23 cellular contexts compared by ENCODE assay signal in the genomic region with DNA sequence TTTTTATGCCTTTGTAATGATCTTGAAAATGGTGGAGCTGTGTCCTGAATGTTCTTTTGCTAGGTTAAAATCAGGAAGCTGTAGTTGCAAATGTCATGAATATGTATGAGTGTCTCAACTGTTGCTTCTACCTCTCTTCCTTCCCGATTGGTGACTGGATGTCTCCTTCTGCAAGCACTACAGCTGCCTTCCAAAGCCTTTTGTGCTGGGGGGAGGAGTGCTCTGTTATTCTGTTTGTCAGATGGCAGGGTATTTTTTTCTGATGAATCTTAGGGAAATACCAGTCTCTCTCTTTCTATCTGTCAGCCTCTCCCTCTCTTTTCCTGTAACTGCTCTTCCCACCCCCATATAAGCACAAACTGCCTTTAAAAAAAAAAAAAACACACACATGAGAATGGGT.
DNase-seq lines count a peak whose midpoint lies in the region; ATAC-seq and TF ChIP-seq lines count a peak whose summit lies in the region.
"Had no signal": no experiment of that assay in that cellular context is flagged by ENCODE, and none has a peak within 500 bp of the region (broad histone marks: within the 10 kb centered on the region; RNA-seq: fewer than 3 reads in every experiment).

No MANE protein-coding gene starts in this region.

- H3K27ac ChIP-seq in neuronal stem cell (replicated peaks; ENCODE audit: low read length) = no peak overlapping the region
- H3K27ac ChIP-seq in upper lobe of left lung = no peak overlapping the region
- H3K27ac ChIP-seq: colonic mucosa, esophagus squamous epithelium, SJSA1, thoracic aorta had no signal

- H3K14ac ChIP-seq in neuronal stem cell (ENCODE audit: low read length) = no peak overlapping the region

- no peak overlapping the region for H3K23ac ChIP-seq in neuronal stem cell (ENCODE audit: low read depth, low read length, poor library complexity)

- H4K8ac ChIP-seq in neuronal stem cell (ENCODE audit: low read depth, low read length) = no peak overlapping the region

- no CpG with 5 or more reads among the region's 1 CpG for WGBS in neuronal stem cell (ENCODE audit: extremely low coverage in 2 of 2, insufficient read length in 2 of 2, insufficient replicate concordance in 1 of 2), 2 donors
- WGBS in upper lobe of left lung, 2 donors = 31 to 54% methylated on average over 1 of the region's 1 CpG

- peak overlapping the region; percentile 15 for H3K4me3 Mint-ChIP-seq in natural killer cell treated with Interleukin-12 subunit alpha and Interleukin-12 subunit beta and Interleukin-15 and Interleukin-18, amount 100 ng/mL, for 72 hours
- no peak overlapping the region for H3K4me3 Mint-ChIP-seq in natural killer cell
- H3K4me3 Mint-ChIP-seq in stimulated activated memory B cell treated with anti-CD40 and anti-IgM and Interleukin-4, amounts not matched to agents 10 μg/mL and 1 μg/mL and 100 μg/mL, for 72 hours = no peak overlapping the region
- H3K4me3 Mint-ChIP-seq: activated CD4-positive, alpha-beta T cell treated with anti-CD3 and anti-CD28 coated beads for 36 hours; mesothelial cell of epicardium; naive thymus-derived CD4-positive, alpha-beta T cell; T-helper 1 cell treated with Interleukin-12 subunit alpha and Interleukin-12 subunit beta and Interleukin-4 antibody, amounts not matched to agents 30 μg/mL and 1 μg/mL, for 36 hours had no signal

- H2BK5ac ChIP-seq in neuronal stem cell (ENCODE audit: low read length) = no peak overlapping the region

- H3K36me3 ChIP-seq in neuronal stem cell (replicated peaks in 1 of 2; ENCODE audit: control insufficient read depth in 2 of 2, insufficient read depth in 2 of 2, low read length in 2 of 2) (no peaks in the 10 kb centered on the region), upper lobe of left lung (no peaks in the 10 kb centered on the region)
- H3K36me3 ChIP-seq: colonic mucosa, esophagus squamous epithelium, SJSA1, thoracic aorta had no signal

- H3K36me3 Mint-ChIP-seq in natural killer cell treated with Interleukin-12 subunit alpha and Interleukin-12 subunit beta and Interleukin-15 and Interleukin-18, amount 100 ng/mL, for 72 hours = peaks cover 12% of the 10 kb centered on the region
- H3K36me3 Mint-ChIP-seq in natural killer cell = no peaks in the 10 kb centered on the region
- no peaks in the 10 kb centered on the region for H3K36me3 Mint-ChIP-seq in stimulated activated memory B cell treated with anti-CD40 and anti-IgM and Interleukin-4, amounts not matched to agents 10 μg/mL and 1 μg/mL and 100 μg/mL, for 72 hours
- H3K36me3 Mint-ChIP-seq: mesothelial cell of epicardium; naive thymus-derived CD4-positive, alpha-beta T cell had no signal

- no peaks in the 10 kb centered on the region for H3K9me3 Mint-ChIP-seq in natural killer cell treated with Interleukin-12 subunit alpha and Interleukin-12 subunit beta and Interleukin-15 and Interleukin-18, amount 100 ng/mL, for 72 hours
- peaks cover 6 to 19% of the 10 kb centered on the region in 2 donors for H3K9me3 Mint-ChIP-seq in natural killer cell
- H3K9me3 Mint-ChIP-seq in stimulated activated memory B cell treated with anti-CD40 and anti-IgM and Interleukin-4, amounts not matched to agents 10 μg/mL and 1 μg/mL and 100 μg/mL, for 72 hours = no peaks in the 10 kb centered on the region
- H3K9me3 Mint-ChIP-seq: mesothelial cell of epicardium; T-helper 1 cell treated with Interleukin-12 subunit alpha and Interleukin-12 subunit beta and Interleukin-4 antibody, amounts not matched to agents 30 μg/mL and 1 μg/mL, for 36 hours had no signal

- TF ChIP-seq CTCF in natural killer cell (IDR thresholded peaks at IDR 0.05) = no peak
- TF ChIP-seq CTCF in upper lobe of left lung (IDR thresholded peaks at IDR 0.05) = no peak

- peak overlapping the region; percentile 56 for H2AFZ ChIP-seq in neuronal stem cell (ENCODE audit: low read length)

- no peak overlapping the region for H2BK12ac ChIP-seq in neuronal stem cell (ENCODE audit: low read length)

- H3K79me1 ChIP-seq in neuronal stem cell (ENCODE audit: low read depth, low read length) = no peaks in the 10 kb centered on the region

- H3K27me3 Mint-ChIP-seq in natural killer cell treated with Interleukin-12 subunit alpha and Interleukin-12 subunit beta and Interleukin-15 and Interleukin-18, amount 100 ng/mL, for 72 hours = peaks cover 0 to 5% of the 10 kb centered on the region in 2 donors
- no peaks in the 10 kb centered on the region for H3K27me3 Mint-ChIP-seq in natural killer cell (ENCODE audit: low read depth in 2 of 2)
- peaks cover 38% of the 10 kb centered on the region for H3K27me3 Mint-ChIP-seq in stimulated activated memory B cell treated with anti-CD40 and anti-IgM and Interleukin-4, amounts not matched to agents 10 μg/mL and 1 μg/mL and 100 μg/mL, for 72 hours

- no peak overlapping the region for H3K18ac ChIP-seq in neuronal stem cell (ENCODE audit: low read length)

- DNase-seq in natural killer cell treated with Interleukin-12 subunit alpha and Interleukin-12 subunit beta and Interleukin-15 and Interleukin-18, amount 100 ng/mL, for 72 hours (ENCODE audit: low spot score) = no peak
- DNase-seq in natural killer cell (no peak), NCI-H146 (lab: John Stamatoyannopoulos, UW) (peak; percentile 74), SHP77 (lab: John Stamatoyannopoulos, UW) (peak; percentile 73 to 74), neuronal stem cell (ENCODE audit: low spot score) (no peak), upper lobe of left lung (no peak), glomerular visceral epithelial cell (ENCODE audit: extremely low spot score) (no peak)
- DNase-seq: activated CD4-positive, alpha-beta T cell treated with anti-CD3 and anti-CD28 coated beads for 36 hours; activated T-cell treated with anti-CD3 and anti-CD28 coated beads, Interleukin-2, amount 50 U/mL, for 1 hour; colonic mucosa; esophagus squamous epithelium; hippocampal formation; Karpas-422; left ventricle myocardium superior; naive thymus-derived CD4-positive, alpha-beta T cell; NCI-H1930; NCI-H446 had no signal

- H3K4ac ChIP-seq in neuronal stem cell (ENCODE audit: low read length) = no peak overlapping the region

- no peak overlapping the region for H2BK15ac ChIP-seq in neuronal stem cell (ENCODE audit: low read length)

- H4K91ac ChIP-seq in neuronal stem cell (ENCODE audit: low read depth, low read length, poor library complexity) = no peak overlapping the region

- no peak for ATAC-seq in natural killer cell treated with Interleukin-12 subunit alpha and Interleukin-12 subunit beta and Interleukin-15 and Interleukin-18, amount 100 ng/mL, for 72 hours
- ATAC-seq in natural killer cell (no peak), upper lobe of left lung (ENCODE audit: low FRiP score in 2 of 2) (no peak)
- ATAC-seq in stimulated activated memory B cell treated with anti-CD40 and anti-IgM and Interleukin-4, amounts not matched to agents 10 μg/mL and 1 μg/mL and 100 μg/mL, for 72 hours = no peak
- ATAC-seq: activated CD4-positive, alpha-beta T cell treated with anti-CD3 and anti-CD28 coated beads for 36 hours; left ventricle myocardium superior; naive thymus-derived CD4-positive, alpha-beta T cell had no signal

- H2BK120ac ChIP-seq in neuronal stem cell (ENCODE audit: low read depth, low read length) = no peak overlapping the region

- peaks cover 7 to 10% of the 10 kb centered on the region in 2 donors for H3K4me1 ChIP-seq in neuronal stem cell (ENCODE audit: control insufficient read depth in 2 of 2, insufficient read depth in 1 of 2, low read depth in 1 of 2, low read length in 2 of 2)
- H3K4me1 ChIP-seq in upper lobe of left lung = no peaks in the 10 kb centered on the region
- H3K4me1 ChIP-seq: colonic mucosa, esophagus squamous epithelium, SJSA1 had no signal

- no peak for TF ChIP-seq POLR2A in upper lobe of left lung (IDR thresholded peaks at IDR 0.05)

- H3K9me3 ChIP-seq in neuronal stem cell (replicated peaks in 1 of 2; ENCODE audit: control insufficient read depth in 2 of 2, insufficient read depth in 1 of 2, low read depth in 1 of 2, low read length in 2 of 2) (no peaks in the 10 kb centered on the region), upper lobe of left lung (no peaks in the 10 kb centered on the region)
- H3K9me3 ChIP-seq: colonic mucosa, esophagus squamous epithelium, SJSA1, thoracic aorta had no signal

- H2AK5ac ChIP-seq in neuronal stem cell (ENCODE audit: low read depth, low read length) = no peak overlapping the region

- H3K4me2 ChIP-seq in neuronal stem cell (ENCODE audit: insufficient read depth, low read length, poor library complexity, severe bottlenecking) = no peak overlapping the region
- H3K4me2 ChIP-seq: smooth muscle cell had no signal

- intact Hi-C loops in natural killer cell (cut with micrococcal nuclease) = no loop called here

- no peak overlapping the region for H3K9ac ChIP-seq in neuronal stem cell (ENCODE audit: low read depth, low read length, poor library complexity)

- H3K27me3 ChIP-seq in neuronal stem cell (ENCODE audit: control insufficient read depth in 3 of 3, insufficient read depth in 3 of 3, low read depth in 1 of 3, low read length in 3 of 3) = no peaks in the 10 kb centered on the region
- H3K27me3 ChIP-seq in upper lobe of left lung = no peaks in the 10 kb centered on the region
- H3K27me3 ChIP-seq: colonic mucosa, esophagus squamous epithelium, SJSA1 had no signal

- H3K4me1 Mint-ChIP-seq in natural killer cell treated with Interleukin-12 subunit alpha and Interleukin-12 subunit beta and Interleukin-15 and Interleukin-18, amount 100 ng/mL, for 72 hours (ENCODE audit: low read depth in 2 of 2) = peaks cover 0 to 7% of the 10 kb centered on the region in 2 donors
- H3K4me1 Mint-ChIP-seq in natural killer cell = no peaks in the 10 kb centered on the region
- H3K4me1 Mint-ChIP-seq in stimulated activated memory B cell treated with anti-CD40 and anti-IgM and Interleukin-4, amounts not matched to agents 10 μg/mL and 1 μg/mL and 100 μg/mL, for 72 hours = peaks cover 4% of the 10 kb centered on the region
- H3K4me1 Mint-ChIP-seq: mesothelial cell of epicardium; naive thymus-derived CD4-positive, alpha-beta T cell had no signal

- no peak overlapping the region for H3K27ac Mint-ChIP-seq in natural killer cell treated with Interleukin-12 subunit alpha and Interleukin-12 subunit beta and Interleukin-15 and Interleukin-18, amount 100 ng/mL, for 72 hours
- H3K27ac Mint-ChIP-seq in natural killer cell = no peak overlapping the region
- no peak overlapping the region for H3K27ac Mint-ChIP-seq in stimulated activated memory B cell treated with anti-CD40 and anti-IgM and Interleukin-4, amounts not matched to agents 10 μg/mL and 1 μg/mL and 100 μg/mL, for 72 hours
- H3K27ac Mint-ChIP-seq: activated CD4-positive, alpha-beta T cell treated with anti-CD3 and anti-CD28 coated beads for 36 hours; mesothelial cell of epicardium; naive thymus-derived CD4-positive, alpha-beta T cell; T-helper 1 cell treated with Interleukin-12 subunit alpha and Interleukin-12 subunit beta and Interleukin-4 antibody, amounts not matched to agents 30 μg/mL and 1 μg/mL, for 36 hours had no signal

- TF ChIP-seq EP300 in upper lobe of left lung (IDR thresholded peaks at IDR 0.05) = no peak

- H3K4me3 ChIP-seq in neuronal stem cell (ENCODE audit: low read length in 2 of 2) (no peak overlapping the region), upper lobe of left lung (no peak overlapping the region)
- H3K4me3 ChIP-seq: colonic mucosa, esophagus squamous epithelium, SJSA1, smooth muscle cell, thoracic aorta had no signal

Comparison
In these comparisons a context has a peak if more than half of its experiments do, and no peak if none do; other contexts are left out.
1. DNase-seq: peak in NCI-H146 (single experiment) and SHP77 (2 of 2); none in natural killer cell treated with Interleukin-12 subunit alpha and Interleukin-12 subunit beta and Interleukin-15 and Interleukin-18, amount 100 ng/mL, for 72 hours (single experiment), natural killer cell (single experiment), neuronal stem cell (single experiment), upper lobe of left lung (0 of 2) and glomerular visceral epithelial cell (single experiment).